18 cellular contexts compared by ENCODE assay signal in the genomic region with DNA sequence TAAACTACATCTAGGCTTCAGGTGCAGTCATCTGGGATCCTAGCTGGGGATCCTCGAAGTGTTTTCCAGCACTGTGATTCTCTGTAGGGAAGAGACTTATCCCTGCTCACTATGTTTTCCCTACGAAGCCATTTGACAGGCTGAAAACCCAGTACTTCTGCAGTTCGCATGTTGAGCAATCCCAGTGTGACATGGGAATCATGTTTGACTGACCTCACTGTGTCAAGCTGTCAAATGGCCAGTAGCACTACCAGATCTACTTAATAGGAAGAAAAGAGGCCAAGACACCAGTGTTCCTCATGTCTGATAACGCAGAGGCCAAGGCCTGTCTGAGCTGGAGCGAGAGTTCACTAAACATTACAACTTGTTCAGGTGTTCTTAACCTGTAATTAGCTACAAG.
DNase-seq lines count a peak whose midpoint lies in the region; ATAC-seq and TF ChIP-seq lines count a peak whose summit lies in the region.
"Had no signal": no experiment of that assay in that cellular context is flagged by ENCODE, and none has a peak within 500 bp of the region (broad histone marks: within the 10 kb centered on the region; RNA-seq: fewer than 3 reads in every experiment).

No MANE protein-coding gene starts in this region.

- DNase-seq in SJSA1 (ENCODE audit: low read depth in 1 of 2, low spot score in 2 of 2): no peak
- peak in 1 of 2 donors; percentile 43 for DNase-seq in left lung
- peak in 1 of 49 donors; percentile 6 for DNase-seq in substantia nigra (lab: John Stamatoyannopoulos, UW)
- DNase-seq in stimulated activated CD4-positive, alpha-beta T cell treated with anti-CD3 and anti-CD28 coated beads, Interleukin-4, amount 100 ng/mL, for 1 hour: no peak
- DNase-seq in iPS-NIHi11 (ENCODE audit: low spot score): no peak
- no peak for DNase-seq in NCI-H526 treated with DMSO at 0.1 percent for 48 hours (lab: John Stamatoyannopoulos, UW)
- DNase-seq: activated CD4-positive, alpha-beta T cell treated with anti-CD3 and anti-CD28 coated beads for 48 hours; activated T-cell treated with anti-CD3 and anti-CD28 coated beads, Interleukin-2, amount 50 U/mL, for 24 hours; amniotic stem cell; NCI-H1048; NCI-H1694 treated with DMSO at 0.1 percent for 48 hours; NCI-H2171 treated with DMSO at 0.1 percent for 48 hours; NCI-H524; T-helper 17 cell had no signal

- H3K9me3 ChIP-seq in SJSA1 (replicated peaks) (no peaks in the 10 kb centered on the region), left lung (no peaks in the 10 kb centered on the region)

- ATAC-seq in left lung: peak; percentile 21
- ATAC-seq: T-helper 17 cell had no signal

- H3K4me3 ChIP-seq in SJSA1: no peak overlapping the region
- no peak overlapping the region for H3K4me3 ChIP-seq in left lung

- intact Hi-C loops in dendritic cell treated with granulocyte-macrophage colony-stimulating factor and Interleukin-4, amounts not matched to agents 40 ng/mL and 50 ng/mL, for 4 days (cut with micrococcal nuclease): loop anchor here (5.0 kb wide), 1 partner anchor 101 kb away; a partner anchor contains a TSS
- intact Hi-C loops in left lung (cut with DNase I): no loop called here

- H3K4me1 Mint-ChIP-seq in dendritic cell treated with granulocyte-macrophage colony-stimulating factor and Interleukin-4, amounts not matched to agents 40 ng/mL and 50 ng/mL, for 4 days (ENCODE audit: low read depth): peaks cover 42% of the 10 kb centered on the region
- H3K4me1 Mint-ChIP-seq: central memory CD8-positive, alpha-beta T cell had no signal

- H3K9me3 Mint-ChIP-seq in dendritic cell treated with granulocyte-macrophage colony-stimulating factor and Interleukin-4, amounts not matched to agents 40 ng/mL and 50 ng/mL, for 4 days: no peaks in the 10 kb centered on the region
- H3K9me3 Mint-ChIP-seq: activated T-cell treated with anti-CD3 and anti-CD28 coated beads, Interleukin-2, amount 50 U/mL, for 24 hours; CD14-positive monocyte; central memory CD8-positive, alpha-beta T cell; neural crest cell had no signal

- H3K27me3 Mint-ChIP-seq in dendritic cell treated with granulocyte-macrophage colony-stimulating factor and Interleukin-4, amounts not matched to agents 40 ng/mL and 50 ng/mL, for 4 days: no peaks in the 10 kb centered on the region
- H3K27me3 Mint-ChIP-seq: central memory CD8-positive, alpha-beta T cell had no signal

- no peak overlapping the region for H3K4me3 Mint-ChIP-seq in dendritic cell treated with granulocyte-macrophage colony-stimulating factor and Interleukin-4, amounts not matched to agents 40 ng/mL and 50 ng/mL, for 4 days
- H3K4me3 Mint-ChIP-seq: activated T-cell treated with anti-CD3 and anti-CD28 coated beads, Interleukin-2, amount 50 U/mL, for 24 hours; CD14-positive monocyte; central memory CD8-positive, alpha-beta T cell; neural crest cell; T-helper 17 cell had no signal

- H3K4me1 ChIP-seq in SJSA1 (replicated peaks): peaks cover 48% of the 10 kb centered on the region
- H3K4me1 ChIP-seq in left lung: peaks cover 21 to 26% of the 10 kb centered on the region in 2 donors

- H3K27ac ChIP-seq in SJSA1 (0 out of 2 replicates have a peak overlapping the region, but pooled peaks have one; percentile 14), left lung (no peak overlapping the region), substantia nigra (ENCODE audit: low read depth, low read length, poor library complexity, severe bottlenecking) (peak overlapping the region; percentile 19)

- H3K27me3 ChIP-seq in SJSA1 (replicated peaks) (no peaks in the 10 kb centered on the region), left lung (no peaks in the 10 kb centered on the region)

- H3K36me3 Mint-ChIP-seq in dendritic cell treated with granulocyte-macrophage colony-stimulating factor and Interleukin-4, amounts not matched to agents 40 ng/mL and 50 ng/mL, for 4 days (ENCODE audit: low read depth): peaks cover 92% of the 10 kb centered on the region

- TF ChIP-seq CTCF in left lung (IDR thresholded peaks at IDR 0.05): no peak

- peak overlapping the region; percentile 43 for H3K27ac Mint-ChIP-seq in dendritic cell treated with granulocyte-macrophage colony-stimulating factor and Interleukin-4, amounts not matched to agents 40 ng/mL and 50 ng/mL, for 4 days
- H3K27ac Mint-ChIP-seq: activated T-cell treated with anti-CD3 and anti-CD28 coated beads, Interleukin-2, amount 50 U/mL, for 24 hours had no signal

- peaks cover 68% of the 10 kb centered on the region for H3K36me3 ChIP-seq in SJSA1
- peaks cover 0 to 100% of the 10 kb centered on the region in 2 donors for H3K36me3 ChIP-seq in left lung

Comparison
In these comparisons a context has a peak if more than half of its experiments do, and no peak if none do; other contexts are left out.
1. H3K27ac ChIP-seq: peak in SJSA1 (single experiment) and substantia nigra (single experiment); none in left lung (0 of 2).